In genomic region chr15:90221251-90221900, GRCh38 we compare ENCODE assay signal across 9 cellular contexts. TPM values are rescaled to one million over a fixed set of nuclear protein-coding genes. Genes with fewer than 3 reads are reported as not detected.
DNase-seq lines count a peak whose midpoint lies in the region; ATAC-seq, FAIRE-seq and TF ChIP-seq lines count a peak whose summit lies in the region.
"Had no signal": no experiment of that assay in that cellular context is flagged by ENCODE, and none has a peak within 500 bp of the region (broad histone marks: within the 10 kb centered on the region; RNA-seq: fewer than 3 reads in every experiment).

No MANE protein-coding gene starts in this region.

- H3K9me3 ChIP-seq in ascending aorta, result no peaks in the 10 kb centered on the region

- TF ChIP-seq CTCF in C4-2B (conservative IDR thresholded peaks at IDR 0.05), result peak; percentile 83
- TF ChIP-seq CTCF in ascending aorta (IDR thresholded peaks at IDR 0.05), result peak; percentile 74 to 92 (median 80)

- no peaks in the 10 kb centered on the region for H3K27me3 ChIP-seq in ascending aorta

- H3K4me1 ChIP-seq in ascending aorta, result peaks cover 4 to 5% of the 10 kb centered on the region in 2 donors

- H3K27ac ChIP-seq in C4-2B (peak overlapping the region; percentile 26), ascending aorta (peak overlapping the region in 1 of 2 donors; percentile 35)

- ATAC-seq in left ventricle myocardium superior, result peak; percentile 83
- no peak for ATAC-seq in HG03159 (IDR thresholded peaks at IDR 0.05; ENCODE audit: unreplicated experiment)
- ATAC-seq: T-cell had no signal

- FAIRE-seq in GM19239 (lab: Jason Lieb, UNC), result peak; percentile 71

- peaks cover 24 to 29% of the 10 kb centered on the region in 2 donors for H3K36me3 ChIP-seq in ascending aorta

- intact Hi-C loops in ascending aorta (cut with DNase I), result loop anchor here (10.0 kb wide), 1 partner anchor 457 kb away; no protein-coding TSS in a partner anchor
- intact Hi-C loops in left ventricle myocardium superior (cut with micrococcal nuclease), result no loop called here

- peak; percentile 65 for DNase-seq in GM19239 (ENCODE audit: insufficient read length, low spot score)
- peak; percentile 23 for DNase-seq in NCI-H526 treated with DMSO at 0.1 percent for 48 hours (lab: John Stamatoyannopoulos, UW)
- peak; percentile 42 to 88 for DNase-seq in ascending aorta (ENCODE audit: low spot score in 2 of 2)
- peak; percentile 81 for DNase-seq in left ventricle myocardium superior
- DNase-seq in retina, result peak; percentile 61
- DNase-seq in T-helper 1 cell, result no peak

- H3K4me3 ChIP-seq in ascending aorta, result no peak overlapping the region

RNA-seq across cellular contexts. Expression of gene CIB1, which starts 12.4 kb away (rescaled TPM):
- 50.9 TPM for total RNA-seq in ascending aorta
- total RNA-seq in left ventricle myocardium superior, result 71.7 TPM

RNA-seq across cellular contexts. Expression of gene GDPGP1, which starts 12.6 kb away (rescaled TPM):
- total RNA-seq in ascending aorta (2.2 TPM), left ventricle myocardium superior (13.8 TPM)

RNA-seq across cellular contexts. Expression of gene SEMA4B, which starts 20.2 kb away (rescaled TPM):
- total RNA-seq in ascending aorta (51.2 TPM), left ventricle myocardium superior (23.9 TPM)

RNA-seq across cellular contexts. Expression of gene TTLL13, which starts 28.0 kb away (rescaled TPM):
- total RNA-seq in ascending aorta (not detected), left ventricle myocardium superior (0.20 TPM)

RNA-seq across cellular contexts. Expression of gene NGRN, which starts 44.1 kb away (rescaled TPM):
- total RNA-seq in ascending aorta, result 58.0 TPM
- 117 TPM for total RNA-seq in left ventricle myocardium superior

Comparison
In these comparisons a context has a peak if more than half of its experiments do, and no peak if none do; other contexts are left out.
1. DNase-seq: peak in GM19239 (single experiment), NCI-H526 treated with DMSO at 0.1 percent for 48 hours (single experiment), ascending aorta (2 of 2), left ventricle myocardium superior (single experiment) and retina (single experiment); none in T-helper 1 cell (0 of 5).